In the genomic region with DNA sequence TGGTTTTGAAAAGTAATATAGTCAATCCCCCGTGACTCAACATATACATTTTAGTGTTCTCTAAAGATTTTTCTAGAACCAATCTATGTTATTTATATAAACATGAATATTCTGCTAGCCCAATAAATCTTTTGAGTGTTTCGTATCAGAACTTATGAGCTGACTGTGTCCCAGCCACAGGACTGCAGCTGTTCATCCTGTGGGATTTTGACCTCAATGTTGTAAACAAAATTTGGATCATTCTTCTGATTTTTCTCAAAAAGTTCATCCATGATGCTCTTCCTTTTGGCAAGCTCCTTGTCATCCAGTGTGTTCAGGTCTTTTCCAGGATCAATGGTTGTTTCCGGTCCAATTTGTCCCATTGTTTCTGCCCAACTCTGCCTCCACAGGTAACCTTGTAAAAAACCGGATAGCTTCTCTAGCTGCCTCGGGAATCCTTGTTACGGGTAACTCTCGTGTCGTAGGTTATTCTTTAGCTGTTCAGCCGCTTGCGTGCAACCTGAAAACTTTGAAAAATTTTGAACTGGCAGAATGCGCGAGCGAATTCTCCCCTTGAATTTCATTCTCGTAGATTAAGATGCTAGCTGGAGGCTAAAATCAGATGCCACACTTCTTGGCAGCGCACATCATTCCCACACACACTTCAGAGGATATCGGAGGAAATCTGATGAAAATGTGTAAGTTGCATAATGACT, we compare ENCODE assay signal across 23 cellular contexts.
"Had no signal": no experiment of that assay in that cellular context is flagged by ENCODE, and none has a peak within 500 bp of the region (broad histone marks: within the 10 kb centered on the region; RNA-seq: fewer than 3 reads in every experiment).

No MANE protein-coding gene starts in this region.

- H3K4me1 Mint-ChIP-seq: activated naive CD8-positive, alpha-beta T cell treated with anti-CD3 and anti-CD28 coated beads, Interleukin-2, amount 10 ng/mL, durations not matched to agents 7 days and 5 days; T-cell had no signal

- H3K27ac Mint-ChIP-seq: activated CD4-positive, alpha-beta memory T cell treated with anti-CD3 and anti-CD28 coated beads, Interleukin-2, amount 10 ng/mL, durations not matched to agents 7 days and 5 days; activated naive CD8-positive, alpha-beta T cell treated with anti-CD3 and anti-CD28 coated beads, Interleukin-2, amount 10 ng/mL, durations not matched to agents 7 days and 5 days; T-cell had no signal

- DNase-seq: activated CD4-positive, alpha-beta memory T cell treated with anti-CD3 and anti-CD28 coated beads, Interleukin-2, amount 10 ng/mL, durations not matched to agents 7 days and 5 days; activated CD4-positive, alpha-beta T cell treated with anti-CD3 and anti-CD28 coated beads, Interleukin-2, amount 50 U/mL, for 1 hour; activated CD4-positive, CD25-positive, alpha-beta regulatory T cell; activated CD8-positive, alpha-beta memory T cell treated with anti-CD3 and anti-CD28 coated beads, Interleukin-2, amount 50 U/mL, for 48 hours; activated naive CD4-positive, alpha-beta T cell treated with anti-CD3 and anti-CD28 coated beads, Interleukin-2, amount 50 U/mL, for 16 hours; activated naive CD8-positive, alpha-beta T cell treated with anti-CD3 and anti-CD28 coated beads, Interleukin-2, amount 10 ng/mL, durations not matched to agents 7 days and 5 days; activated T-cell treated with anti-CD3 and anti-CD28 coated beads, Interleukin-2, amount 50 U/mL, for 1 hour; anterior cingulate cortex; MG63; MV-4-11; NCI-H1092 treated with DMSO at 0.1 percent for 48 hours; NCI-H1417 treated with DMSO at 0.1 percent for 48 hours; NCI-H1694; NCI-H2029; NCI-H2107; NCI-H2171 treated with DMSO at 0.1 percent for 48 hours; NCI-H226; NCI-H526; NCI-H774; SHP77 treated with DMSO at 0.1 percent for 48 hours; T-cell; T-helper 2 cell; T1000 had no signal

- H3K9me3 Mint-ChIP-seq: activated CD4-positive, alpha-beta memory T cell treated with anti-CD3 and anti-CD28 coated beads, Interleukin-2, amount 10 ng/mL, durations not matched to agents 7 days and 5 days; activated naive CD8-positive, alpha-beta T cell treated with anti-CD3 and anti-CD28 coated beads, Interleukin-2, amount 10 ng/mL, durations not matched to agents 7 days and 5 days; T-cell had no signal

- ATAC-seq: T-cell had no signal

- H3K4me3 Mint-ChIP-seq: activated CD4-positive, alpha-beta memory T cell treated with anti-CD3 and anti-CD28 coated beads, Interleukin-2, amount 10 ng/mL, durations not matched to agents 7 days and 5 days; activated naive CD8-positive, alpha-beta T cell treated with anti-CD3 and anti-CD28 coated beads, Interleukin-2, amount 10 ng/mL, durations not matched to agents 7 days and 5 days; T-cell had no signal

- H3K36me3 Mint-ChIP-seq: activated naive CD8-positive, alpha-beta T cell treated with anti-CD3 and anti-CD28 coated beads, Interleukin-2, amount 10 ng/mL, durations not matched to agents 7 days and 5 days; T-cell had no signal
